26 cellular contexts compared by ENCODE assay signal in genomic region chr9:18972675-18973074, GRCh38.
"Had no signal": no experiment of that assay in that cellular context is flagged by ENCODE, and none has a peak within 500 bp of the region (broad histone marks: within the 10 kb centered on the region; RNA-seq: fewer than 3 reads in every experiment).

No MANE protein-coding gene starts in this region.

- H3K36me3 ChIP-seq: stomach, suprapubic skin, thoracic aorta, thyroid gland, tibial artery, tibial nerve, transverse colon, upper lobe of left lung, upper lobe of right lung, uterus, vagina had no signal

- H3K4me3 ChIP-seq: stomach, suprapubic skin, testis, thoracic aorta, thyroid gland, tibial artery, tibial nerve, transverse colon, upper lobe of left lung, upper lobe of right lung, uterus, vagina had no signal

- H3K27ac ChIP-seq: stomach, suprapubic skin, testis, thoracic aorta, thyroid gland, tibial artery, tibial nerve, transverse colon, upper lobe of left lung, upper lobe of right lung, uterus, vagina had no signal

- ATAC-seq: stimulated activated effector memory CD8-positive, alpha-beta T cell treated with anti-CD3 and anti-CD28 coated beads, Interleukin-12 subunit alpha, Interleukin-12 subunit beta, amount 100 ng/mL, for 72 hours; stimulated activated memory B cell treated with anti-CD40 and anti-IgM and Interleukin-4, amounts not matched to agents 10 μg/mL and 1 μg/mL and 100 μg/mL, for 72 hours; stimulated activated naive B cell treated with anti-CD40 and anti-IgM and Interleukin-4, amounts not matched to agents 10 μg/mL and 1 μg/mL and 100 μg/mL, for 72 hours; stimulated activated naive CD8-positive, alpha-beta T cell treated with anti-CD3 and anti-CD28 coated beads, Interleukin-15, amount 100 ng/mL, for 72 hours; stimulated activated naive CD8-positive, alpha-beta T cell treated with anti-CD3 and anti-CD28 coated beads, Interleukin-15, Interleukin-2, amounts not matched to agents 100 U/mL and 50 U/mL, for 24 hours; upper lobe of right lung had no signal

- H3K27me3 ChIP-seq: stomach, suprapubic skin, testis, thyroid gland, tibial artery, tibial nerve, transverse colon, upper lobe of left lung, upper lobe of right lung, uterus, vagina had no signal

- FAIRE-seq: urothelium cell line had no signal

- H3K4me1 ChIP-seq: thyroid gland, upper lobe of left lung, upper lobe of right lung, uterus had no signal

- H3K9me3 ChIP-seq: stomach, suprapubic skin, testis, thoracic aorta, thyroid gland, tibial artery, tibial nerve, transverse colon, upper lobe of right lung, uterus, vagina had no signal

- DNase-seq: stimulated activated CD4-positive, alpha-beta T cell treated with anti-CD3 and anti-CD28 coated beads, Interleukin-2, amount 100 ng/mL, for 48 hours; stimulated activated CD4-positive, alpha-beta T cell treated with anti-CD3 and anti-CD28 coated beads, Interleukin-4, amount 100 ng/mL, for 1 hour; stimulated activated CD4-positive, alpha-beta T cell treated with anti-CD3 and anti-CD28 coated beads, Interleukin-4, amount 100 ng/mL, for 24 hours; stimulated activated CD4-positive, alpha-beta T cell treated with anti-CD3 and anti-CD28 coated beads, Interleukin-4, amount 100 ng/mL, for 4 hours; stimulated activated CD8-positive, alpha-beta memory T cell treated with anti-CD3 and anti-CD28 coated beads, Interleukin-4, amount 100 ng/mL, for 48 hours; stimulated activated naive B cell treated with anti-CD40 and anti-IgM and Interleukin-4, amounts not matched to agents 10 μg/mL and 1 μg/mL and 100 μg/mL, for 72 hours; stimulated activated naive CD4-positive, alpha-beta T cell; stimulated activated naive CD4-positive, alpha-beta T cell treated with Interleukin-2 at 50 U/mL for 16 hours; stimulated activated naive CD8-positive, alpha-beta T cell treated with anti-CD3 and anti-CD28 coated beads, Interleukin-15, amount 100 ng/mL, for 72 hours; stimulated activated naive CD8-positive, alpha-beta T cell treated with anti-CD3 and anti-CD28 coated beads, Interleukin-15, Interleukin-2, amounts not matched to agents 100 U/mL and 50 U/mL, for 24 hours; stomach; substantia nigra; testis; thyroid gland; tibial artery; transverse colon; upper lobe of left lung; upper lobe of right lung; uterus had no signal
